Comparison of ENCODE assay signal across 13 cellular contexts in genomic region chr22:28247667-28248363, GRCh38.
DNase-seq lines count a peak whose midpoint lies in the region; ATAC-seq and TF ChIP-seq lines count a peak whose summit lies in the region.
"Had no signal": no experiment of that assay in that cellular context is flagged by ENCODE, and none has a peak within 500 bp of the region (broad histone marks: within the 10 kb centered on the region; RNA-seq: fewer than 3 reads in every experiment).

No MANE protein-coding gene starts in this region.

- H3K4me1 ChIP-seq in mesodermal cell (ENCODE audit: control insufficient read depth, insufficient read depth, low read length, poor library complexity, severe bottlenecking) = peaks cover 14% of the 10 kb centered on the region

- H3K27me3 Mint-ChIP-seq in brain (no peaks in the 10 kb centered on the region), osteocyte (ENCODE audit: unreplicated experiment) (no peaks in the 10 kb centered on the region)
- H3K27me3 Mint-ChIP-seq: activated CD4-positive, alpha-beta T cell treated with anti-CD3 and anti-CD28 coated beads, Interleukin-2, amount 10 ng/mL, durations not matched to agents 7 days and 5 days had no signal

- ATAC-seq in HG02973 (IDR thresholded peaks at IDR 0.05; ENCODE audit: unreplicated experiment) = no peak
- ATAC-seq: lower lobe of right lung had no signal

- peak; percentile 51 for DNase-seq in ELF-1 (ENCODE audit: low read depth, low spot score)
- DNase-seq in NCI-H146 (lab: John Stamatoyannopoulos, UW) = peak; percentile 74
- no peak for DNase-seq in mucosa of gallbladder (ENCODE audit: low spot score)
- no peak for DNase-seq in osteocyte (ENCODE audit: extremely low spot score, unreplicated experiment)
- no peak for DNase-seq in HCEC 1CT
- DNase-seq: activated CD4-positive, alpha-beta T cell treated with anti-CD3 and anti-CD28 coated beads, Interleukin-2, amount 10 ng/mL, durations not matched to agents 7 days and 5 days; activated T-cell treated with anti-CD3 and anti-CD28 coated beads, Interleukin-2, amount 50 U/mL, for 1 hour; lower lobe of right lung; T1000 had no signal

- no peaks in the 10 kb centered on the region for H3K9me3 ChIP-seq in mesodermal cell (ENCODE audit: control insufficient read depth, low read length)
- H3K9me3 ChIP-seq: lower lobe of right lung had no signal

- H3K4me1 Mint-ChIP-seq in brain (peaks cover 82% of the 10 kb centered on the region), osteocyte (ENCODE audit: unreplicated experiment) (peaks cover 33% of the 10 kb centered on the region)
- H3K4me1 Mint-ChIP-seq: activated CD4-positive, alpha-beta T cell treated with anti-CD3 and anti-CD28 coated beads, Interleukin-2, amount 10 ng/mL, durations not matched to agents 7 days and 5 days had no signal

- peak overlapping the region; percentile 7 for H3K27ac ChIP-seq in mesodermal cell (ENCODE audit: low read depth, low read length, severe bottlenecking)
- H3K27ac ChIP-seq: lower lobe of right lung had no signal

- no peak overlapping the region for H3K4me3 ChIP-seq in mesodermal cell (ENCODE audit: extremely low read depth, insufficient read depth, low read length, poor library complexity, severe bottlenecking)
- H3K4me3 ChIP-seq: lower lobe of right lung had no signal

- H3K9me3 Mint-ChIP-seq in brain (no peaks in the 10 kb centered on the region), osteocyte (ENCODE audit: unreplicated experiment) (no peaks in the 10 kb centered on the region)
- H3K9me3 Mint-ChIP-seq: activated CD4-positive, alpha-beta T cell treated with anti-CD3 and anti-CD28 coated beads, Interleukin-2, amount 10 ng/mL, durations not matched to agents 7 days and 5 days had no signal

- no peak for TF ChIP-seq CTCF in brain (conservative IDR thresholded peaks at IDR 0.05)
- no peak for TF ChIP-seq CTCF in osteocyte (IDR thresholded peaks at IDR 0.05)

- H3K36me3 Mint-ChIP-seq in brain (no peaks in the 10 kb centered on the region), osteocyte (ENCODE audit: unreplicated experiment) (no peaks in the 10 kb centered on the region)
- H3K36me3 Mint-ChIP-seq: activated naive CD8-positive, alpha-beta T cell had no signal

- H3K27ac Mint-ChIP-seq in brain (peak overlapping the region in 4 of 5 experiments; percentile 8 to 80 (median 64)), osteocyte (ENCODE audit: unreplicated experiment) (no peak overlapping the region)
- H3K27ac Mint-ChIP-seq: activated CD4-positive, alpha-beta T cell treated with anti-CD3 and anti-CD28 coated beads, Interleukin-2, amount 10 ng/mL, durations not matched to agents 7 days and 5 days; activated naive CD8-positive, alpha-beta T cell had no signal

- no peaks in the 10 kb centered on the region for H3K36me3 ChIP-seq in mesodermal cell (ENCODE audit: control insufficient read depth, insufficient read depth, low read length)
- H3K36me3 ChIP-seq: lower lobe of right lung had no signal

- peak overlapping the region in 1 of 5 experiments; percentile 28 for H3K4me3 Mint-ChIP-seq in brain
- H3K4me3 Mint-ChIP-seq in osteocyte (ENCODE audit: unreplicated experiment) = no peak overlapping the region
- H3K4me3 Mint-ChIP-seq: activated CD4-positive, alpha-beta T cell treated with anti-CD3 and anti-CD28 coated beads, Interleukin-2, amount 10 ng/mL, durations not matched to agents 7 days and 5 days; activated naive CD8-positive, alpha-beta T cell had no signal

Comparison
In these comparisons a context has a peak if more than half of its experiments do, and no peak if none do; other contexts are left out.
1. DNase-seq: peak in ELF-1 (single experiment) and NCI-H146 (single experiment); none in mucosa of gallbladder (single experiment), osteocyte (single experiment) and HCEC 1CT (single experiment).